Comparison of ENCODE assay signal across 41 cellular contexts in genomic region chr7:30667172-30667571, GRCh38. TPM values are rescaled to one million over a fixed set of nuclear protein-coding genes. Genes with fewer than 3 reads are reported as not detected.
"Had no signal": no experiment of that assay in that cellular context is flagged by ENCODE, and none has a peak within 500 bp of the region (broad histone marks: within the 10 kb centered on the region; RNA-seq: fewer than 3 reads in every experiment).

No MANE protein-coding gene starts in this region.

- FAIRE-seq: astrocyte had no signal

- H3K9me3 Mint-ChIP-seq: activated naive CD4-positive, alpha-beta T cell treated with anti-CD3 and anti-CD28 coated beads for 36 hours; activated naive CD4-positive, alpha-beta T cell treated with anti-CD3 and anti-CD28 coated beads, Interleukin-2, amount 10 ng/mL, durations not matched to agents 7 days and 5 days; activated naive CD4-positive, alpha-beta T cell treated with anti-CD3 and anti-CD28 coated beads, Interleukin-2, amount 50 U/mL, for 24 hours; activated naive CD8-positive, alpha-beta T cell treated with anti-CD3 and anti-CD28 coated beads for 36 hours; activated naive CD8-positive, alpha-beta T cell treated with anti-CD3 and anti-CD28 coated beads, Interleukin-2, amount 10 ng/mL, durations not matched to agents 7 days and 5 days; activated naive CD8-positive, alpha-beta T cell treated with anti-CD3 and anti-CD28 coated beads, Interleukin-2, amount 50 U/mL, for 24 hours; activated T-cell treated with anti-CD3 and anti-CD28 coated beads, Interleukin-2, amount 50 U/mL, for 24 hours; activated T-cell treated with anti-CD3 and anti-CD28 coated beads, Interleukin-2, amount 50 U/mL, for 4 hours; activated T-cell treated with anti-CD3 and anti-CD28 coated beads, Interleukin-2, amount 50 U/mL, for 72 hours; activated T-helper 1 cell treated with anti-CD3 and anti-CD28 coated beads, Interleukin-12 subunit alpha, Interleukin-12 subunit beta, Interleukin-2, Interleukin-4 antibody, amounts not matched to agents 30 ng/mL and 10 ng/mL and 1 ng/mL, durations not matched to agents 14 hours and 24 hours and 36 hours; activated T-helper 2 cell treated with anti-CD3 and anti-CD28 coated beads, Interferon-gamma antibody, Interleukin-2, Interleukin-4, amounts not matched to agents 10 μg/mL and 5 μg/mL and 100 μg/mL, durations not matched to agents 14 hours and 24 hours and 36 hours had no signal

- H3K27ac ChIP-seq: adrenal gland, ascending aorta, body of pancreas, brain microvascular endothelial cell, breast epithelium, cardiac muscle cell had no signal

- ATAC-seq: activated naive CD4-positive, alpha-beta T cell treated with anti-CD3 and anti-CD28 coated beads, Interleukin-2, amount 50 U/mL, for 72 hours; activated naive CD8-positive, alpha-beta T cell treated with anti-CD3 and anti-CD28 coated beads, Interleukin-2, amount 50 U/mL, for 24 hours; activated T-cell treated with anti-CD3 and anti-CD28 coated beads, Interleukin-2, amount 50 U/mL, for 4 hours; activated T-cell treated with anti-CD3 and anti-CD28 coated beads, Interleukin-2, amount 50 U/mL, for 72 hours; activated T-helper 17 cell treated with anti-CD3 and anti-CD28 coated beads, Interleukin-2, amount 50 U/mL, for 72 hours; body of pancreas had no signal

- DNase-seq: activated effector memory CD4-positive, alpha-beta T cell treated with anti-CD3 and anti-CD28 coated beads, Interleukin-2, amount 50 U/mL, for 16 hours; activated effector memory CD4-positive, alpha-beta T cell treated with Interleukin-2 at 50 U/mL for 16 hours; activated gamma-delta T cell; activated gamma-delta T cell treated with Interleukin-2 at 50 U/mL for 16 hours; activated naive CD4-positive, alpha-beta T cell; activated naive CD4-positive, alpha-beta T cell treated with anti-CD3 and anti-CD28 coated beads for 36 hours; activated naive CD4-positive, alpha-beta T cell treated with anti-CD3 and anti-CD28 coated beads, Interleukin-2, amount 10 ng/mL, durations not matched to agents 7 days and 5 days; activated naive CD4-positive, alpha-beta T cell treated with anti-CD3 and anti-CD28 coated beads, Interleukin-2, amount 50 U/mL, for 16 hours; activated naive CD4-positive, alpha-beta T cell treated with Interleukin-2 at 50 U/mL for 16 hours; activated naive CD8-positive, alpha-beta T cell treated with anti-CD3 and anti-CD28 coated beads for 36 hours; activated naive CD8-positive, alpha-beta T cell treated with anti-CD3 and anti-CD28 coated beads, Interleukin-2, amount 10 ng/mL, durations not matched to agents 7 days and 5 days; activated naive CD8-positive, alpha-beta T cell treated with anti-CD3 and anti-CD28 coated beads, Interleukin-2, amount 50 U/mL, for 24 hours; activated T-cell treated with anti-CD3 and anti-CD28 coated beads, Interleukin-2, amount 50 U/mL, for 1 hour; activated T-cell treated with anti-CD3 and anti-CD28 coated beads, Interleukin-2, amount 50 U/mL, for 24 hours; activated T-cell treated with anti-CD3 and anti-CD28 coated beads, Interleukin-2, amount 50 U/mL, for 4 hours; activated T-cell treated with anti-CD3 and anti-CD28 coated beads, Interleukin-2, amount 50 U/mL, for 48 hours; activated T-cell treated with anti-CD3 and anti-CD28 coated beads, Interleukin-2, amount 50 U/mL, for 72 hours; adrenal gland; amniotic stem cell; amygdala; anterior cingulate cortex; aorta; body of pancreas; brain microvascular endothelial cell; caudate nucleus; central memory CD4-positive, alpha-beta T cell; cerebellar nuclear complex had no signal

- H3K36me3 ChIP-seq: adrenal gland, ascending aorta, brain microvascular endothelial cell, breast epithelium, cardiac muscle cell had no signal

- H3K27me3 ChIP-seq: adrenal gland, ascending aorta, body of pancreas, brain microvascular endothelial cell, breast epithelium, cardiac muscle cell had no signal

- H3K9me3 ChIP-seq: adrenal gland, ascending aorta, body of pancreas, breast epithelium had no signal

- H3K27ac Mint-ChIP-seq: activated naive CD4-positive, alpha-beta T cell treated with anti-CD3 and anti-CD28 coated beads for 36 hours; activated naive CD4-positive, alpha-beta T cell treated with anti-CD3 and anti-CD28 coated beads, Interleukin-2, amount 10 ng/mL, durations not matched to agents 7 days and 5 days; activated naive CD4-positive, alpha-beta T cell treated with anti-CD3 and anti-CD28 coated beads, Interleukin-2, amount 50 U/mL, for 24 hours; activated naive CD4-positive, alpha-beta T cell treated with anti-CD3 and anti-CD28 coated beads, Interleukin-2, amount 50 U/mL, for 72 hours; activated naive CD8-positive, alpha-beta T cell; activated naive CD8-positive, alpha-beta T cell treated with anti-CD3 and anti-CD28 coated beads for 36 hours; activated naive CD8-positive, alpha-beta T cell treated with anti-CD3 and anti-CD28 coated beads, Interleukin-2, amount 10 ng/mL, durations not matched to agents 7 days and 5 days; activated naive CD8-positive, alpha-beta T cell treated with anti-CD3 and anti-CD28 coated beads, Interleukin-2, amount 50 U/mL, for 24 hours; activated T-cell treated with anti-CD3 and anti-CD28 coated beads, Interleukin-2, amount 50 U/mL, for 24 hours; activated T-cell treated with anti-CD3 and anti-CD28 coated beads, Interleukin-2, amount 50 U/mL, for 72 hours; activated T-helper 1 cell treated with anti-CD3 and anti-CD28 coated beads, Interleukin-12 subunit alpha, Interleukin-12 subunit beta, Interleukin-2, Interleukin-4 antibody, amounts not matched to agents 30 ng/mL and 10 ng/mL and 1 ng/mL, durations not matched to agents 14 hours and 24 hours and 36 hours; activated T-helper 17 cell treated with anti-CD3 and anti-CD28 coated beads, Interleukin-2, amount 50 U/mL, for 72 hours; activated T-helper 2 cell treated with anti-CD3 and anti-CD28 coated beads, Interferon-gamma antibody, Interleukin-2, Interleukin-4, amounts not matched to agents 10 μg/mL and 5 μg/mL and 100 μg/mL, durations not matched to agents 14 hours and 24 hours and 36 hours had no signal

- H3K36me3 Mint-ChIP-seq: activated naive CD4-positive, alpha-beta T cell treated with anti-CD3 and anti-CD28 coated beads, Interleukin-2, amount 10 ng/mL, durations not matched to agents 7 days and 5 days; activated naive CD4-positive, alpha-beta T cell treated with anti-CD3 and anti-CD28 coated beads, Interleukin-2, amount 50 U/mL, for 24 hours; activated naive CD4-positive, alpha-beta T cell treated with anti-CD3 and anti-CD28 coated beads, Interleukin-2, amount 50 U/mL, for 72 hours; activated naive CD8-positive, alpha-beta T cell treated with anti-CD3 and anti-CD28 coated beads for 36 hours; activated naive CD8-positive, alpha-beta T cell treated with anti-CD3 and anti-CD28 coated beads, Interleukin-2, amount 10 ng/mL, durations not matched to agents 7 days and 5 days; brain had no signal

- H3K4me1 ChIP-seq: adrenal gland, ascending aorta, body of pancreas, breast epithelium had no signal

- H3K4me3 ChIP-seq: adrenal gland, ascending aorta, body of pancreas, breast epithelium, cardiac muscle cell had no signal

- H3K4me1 Mint-ChIP-seq: activated naive CD4-positive, alpha-beta T cell treated with anti-CD3 and anti-CD28 coated beads, Interleukin-2, amount 10 ng/mL, durations not matched to agents 7 days and 5 days; activated naive CD4-positive, alpha-beta T cell treated with anti-CD3 and anti-CD28 coated beads, Interleukin-2, amount 50 U/mL, for 24 hours; activated naive CD8-positive, alpha-beta T cell treated with anti-CD3 and anti-CD28 coated beads for 36 hours; activated naive CD8-positive, alpha-beta T cell treated with anti-CD3 and anti-CD28 coated beads, Interleukin-2, amount 10 ng/mL, durations not matched to agents 7 days and 5 days; activated naive CD8-positive, alpha-beta T cell treated with anti-CD3 and anti-CD28 coated beads, Interleukin-2, amount 50 U/mL, for 24 hours; activated T-helper 17 cell treated with anti-CD3 and anti-CD28 coated beads, Interleukin-2, amount 50 U/mL, for 72 hours; brain; central memory CD8-positive, alpha-beta T cell had no signal

- H3K4me3 Mint-ChIP-seq: activated naive CD4-positive, alpha-beta T cell treated with anti-CD3 and anti-CD28 coated beads for 36 hours; activated naive CD4-positive, alpha-beta T cell treated with anti-CD3 and anti-CD28 coated beads, Interleukin-2, amount 10 ng/mL, durations not matched to agents 7 days and 5 days; activated naive CD4-positive, alpha-beta T cell treated with anti-CD3 and anti-CD28 coated beads, Interleukin-2, amount 50 U/mL, for 24 hours; activated naive CD8-positive, alpha-beta T cell; activated naive CD8-positive, alpha-beta T cell treated with anti-CD3 and anti-CD28 coated beads for 36 hours; activated naive CD8-positive, alpha-beta T cell treated with anti-CD3 and anti-CD28 coated beads, Interleukin-2, amount 10 ng/mL, durations not matched to agents 7 days and 5 days; activated naive CD8-positive, alpha-beta T cell treated with anti-CD3 and anti-CD28 coated beads, Interleukin-2, amount 50 U/mL, for 24 hours; activated T-cell treated with anti-CD3 and anti-CD28 coated beads, Interleukin-2, amount 50 U/mL, for 24 hours; activated T-cell treated with anti-CD3 and anti-CD28 coated beads, Interleukin-2, amount 50 U/mL, for 4 hours; activated T-cell treated with anti-CD3 and anti-CD28 coated beads, Interleukin-2, amount 50 U/mL, for 72 hours; activated T-helper 1 cell treated with anti-CD3 and anti-CD28 coated beads, Interleukin-12 subunit alpha, Interleukin-12 subunit beta, Interleukin-2, Interleukin-4 antibody, amounts not matched to agents 30 ng/mL and 10 ng/mL and 1 ng/mL, durations not matched to agents 14 hours and 24 hours and 36 hours; activated T-helper 17 cell treated with anti-CD3 and anti-CD28 coated beads, Interleukin-2, amount 50 U/mL, for 72 hours; brain; central memory CD8-positive, alpha-beta T cell had no signal

- H3K27me3 Mint-ChIP-seq: activated naive CD8-positive, alpha-beta T cell treated with anti-CD3 and anti-CD28 coated beads for 36 hours; activated naive CD8-positive, alpha-beta T cell treated with anti-CD3 and anti-CD28 coated beads, Interleukin-2, amount 10 ng/mL, durations not matched to agents 7 days and 5 days had no signal

RNA-seq across cellular contexts. Expression of gene CRHR2, which starts 15.1 kb away (rescaled TPM):
- total RNA-seq: activated naive CD4-positive, alpha-beta T cell treated with anti-CD3 and anti-CD28 coated beads for 36 hours; activated naive CD4-positive, alpha-beta T cell treated with anti-CD3 and anti-CD28 coated beads, Interleukin-2, amount 50 U/mL, for 72 hours; activated naive CD8-positive, alpha-beta T cell treated with anti-CD3 and anti-CD28 coated beads for 36 hours; activated naive CD8-positive, alpha-beta T cell treated with anti-CD3 and anti-CD28 coated beads, Interleukin-2, amount 10 ng/mL, durations not matched to agents 7 days and 5 days; activated T-cell treated with anti-CD3 and anti-CD28 coated beads, Interleukin-2, amount 50 U/mL, for 4 hours; activated T-cell treated with anti-CD3 and anti-CD28 coated beads, Interleukin-2, amount 50 U/mL, for 72 hours; activated T-helper 1 cell treated with anti-CD3 and anti-CD28 coated beads, Interleukin-12 subunit alpha, Interleukin-12 subunit beta, Interleukin-2, Interleukin-4 antibody, amounts not matched to agents 30 ng/mL and 10 ng/mL and 1 ng/mL, durations not matched to agents 14 hours and 24 hours and 36 hours; activated T-helper 17 cell treated with anti-CD3 and anti-CD28 coated beads, Interleukin-2, amount 50 U/mL, for 72 hours; activated T-helper 2 cell treated with anti-CD3 and anti-CD28 coated beads, Interferon-gamma antibody, Interleukin-2, Interleukin-4, amounts not matched to agents 10 μg/mL and 5 μg/mL and 100 μg/mL, durations not matched to agents 14 hours and 24 hours and 36 hours; astrocyte; bronchial epithelial cell; chondrocyte had no signal
- polyA plus RNA-seq: aorta had no signal
